Comparison of ENCODE assay signal across 8 cellular contexts in genomic region chr10:121975295-121976086, GRCh38. TPM values are rescaled to one million over a fixed set of nuclear protein-coding genes. Genes with fewer than 3 reads are reported as not detected.
DNase-seq lines count a peak whose midpoint lies in the region; ATAC-seq and TF ChIP-seq lines count a peak whose summit lies in the region.

No MANE protein-coding gene starts in this region.

- H2BK120ac ChIP-seq in H9 (ENCODE audit: low read depth, low read length, poor library complexity, severe bottlenecking): no peak overlapping the region

- H3K27ac ChIP-seq in C4-2B (peak overlapping the region; percentile 94), H9 (ENCODE audit: insufficient read length, low read depth, low read length) (no peak overlapping the region), spleen (peak overlapping the region; percentile 85 to 96 (median 92))

- no peak overlapping the region for H2BK12ac ChIP-seq in H9 (ENCODE audit: insufficient read length, low read depth, low read length)

- peaks cover 2% of the 10 kb centered on the region; the same call in 1 of the 2 replicates for H3K79me2 ChIP-seq in H9 (ENCODE audit: insufficient read depth, low read length)

- peaks cover 6% of the 10 kb centered on the region for H3K23me2 ChIP-seq in H9 (ENCODE audit: insufficient read length, low read depth, low read length, poor library complexity, severe bottlenecking)

- no peak overlapping the region for H2BK5ac ChIP-seq in H9 (ENCODE audit: insufficient read length, low read length)

- H4K91ac ChIP-seq in H9 (ENCODE audit: insufficient read length, low read depth, low read length): no peak overlapping the region

- H3K9me3 ChIP-seq in H9 (ENCODE audit: control insufficient read depth, low read depth, low read length) (peaks cover 18% of the 10 kb centered on the region), spleen (no peaks in the 10 kb centered on the region)

- H4K8ac ChIP-seq in H9 (replicated peaks; ENCODE audit: insufficient read length, low read depth, low read length): no peak overlapping the region

- H3K4me1 ChIP-seq in H9 (ENCODE audit: insufficient read depth, low read length) (no peaks in the 10 kb centered on the region; the same call in 1 of the 2 replicates), spleen (peaks cover 14 to 40% (median 31%) of the 10 kb centered on the region in 6 donors)

- peak overlapping the region; percentile 13 for H3K4me2 ChIP-seq in H9 (ENCODE audit: insufficient read depth, insufficient read length, low read length)

- no peak overlapping the region for H3K4ac ChIP-seq in H9 (ENCODE audit: low read depth, low read length)

- no peak overlapping the region for H3K23ac ChIP-seq in H9 (ENCODE audit: insufficient read length, low read depth, low read length)

- H3K27ac Mint-ChIP-seq in H9: peak overlapping the region in 1 of 3 experiments; percentile 64; a peak in 1 of 7 replicates

- no peak overlapping the region for H2BK15ac ChIP-seq in H9 (ENCODE audit: low read depth, low read length)

- WGBS in H9 (ENCODE audit: extremely low coverage, insufficient read length, low lambda C conversion rate): no CpG with 5 or more reads among the region's 21 CpGs
- WGBS in spleen, 5 donors: 33 to 61% (median 40%) methylated on average over 12 to 21 of the region's 21 CpGs

- H3K14ac ChIP-seq in H9 (ENCODE audit: insufficient read depth, low read length): no peak overlapping the region

- TF ChIP-seq POLR2A in spleen (IDR thresholded peaks at IDR 0.05): no peak

- peaks cover 20 to 29% of the 10 kb centered on the region in 2 experiments for H3K9me3 Mint-ChIP-seq in H9

- no peak overlapping the region for H2BK20ac ChIP-seq in H9 (ENCODE audit: low read depth, low read length, poor library complexity, severe bottlenecking)

- peaks cover 24 to 48% (median 46%) of the 10 kb centered on the region in 3 experiments for H3K36me3 Mint-ChIP-seq in H9 (ENCODE audit: insufficient read depth in 1 of 3, low read depth in 3 of 3)

- DNase-seq in H9 (peak; percentile 83), left ventricle myocardium superior (no peak), spleen (no peak)
- DNase-seq in stimulated activated CD8-positive, alpha-beta memory T cell treated with anti-CD3 and anti-CD28 coated beads, Interleukin-4, amount 100 ng/mL, for 48 hours: no peak
- no peak for DNase-seq in stimulated activated CD4-positive, alpha-beta T cell treated with anti-CD3 and anti-CD28 coated beads, Interleukin-4, amount 100 ng/mL, for 1 hour

- H3K79me1 ChIP-seq in H9 (ENCODE audit: insufficient read depth, low read depth, low read length, poor library complexity, severe bottlenecking): no peaks in the 10 kb centered on the region

- peak overlapping the region; percentile 80 to 81 for H3K4me3 Mint-ChIP-seq in H9

- ATAC-seq in left ventricle myocardium superior: peak; percentile 28
- ATAC-seq in GM18873 (IDR thresholded peaks at IDR 0.05; ENCODE audit: low FRiP score, unreplicated experiment): no peak

- peaks cover 0 to 23% (median 9%) of the 10 kb centered on the region in 6 donors for H3K36me3 ChIP-seq in spleen

- H2AK5ac ChIP-seq in H9 (ENCODE audit: insufficient read length, low read length): no peak overlapping the region

- H3K56ac ChIP-seq in H9 (ENCODE audit: insufficient read length, low read depth, low read length): no peak overlapping the region

- peak overlapping the region; percentile 39 for H3K18ac ChIP-seq in H9 (ENCODE audit: insufficient read length, low read depth, low read length)

- no peak overlapping the region for H2AFZ ChIP-seq in H9 (ENCODE audit: low read length)

- H3K27me3 ChIP-seq in H9 (ENCODE audit: insufficient read depth, low read length): no peaks in the 10 kb centered on the region
- no peaks in the 10 kb centered on the region for H3K27me3 ChIP-seq in spleen (replicated peaks in 1 of 7)

- no peak overlapping the region for H4K5ac ChIP-seq in H9 (ENCODE audit: insufficient read length, low read depth, low read length)

- H3K4me3 ChIP-seq in WI38 (ENCODE audit: low read depth, low read length) (peak overlapping the region; percentile 85), spleen (peak overlapping the region; percentile 81 to 96 (median 92))

- H4K20me1 ChIP-seq in H9 (ENCODE audit: control insufficient read depth, insufficient read depth, insufficient read length): no peaks in the 10 kb centered on the region

- TF ChIP-seq CTCF in C4-2B (conservative IDR thresholded peaks at IDR 0.05) (peak; percentile 70), H9 (conservative IDR thresholded peaks at IDR 0.05) (no peak), WI38 (IDR thresholded peaks at IDR 0.05; ENCODE audit: low read depth, low read length) (peak; percentile 63; the same call in 1 of the 2 replicates), spleen (IDR thresholded peaks at IDR 0.05 in 8 of 11, conservative IDR thresholded peaks at IDR 0.05 in 3 of 11) (peak in 6 of 11 experiments; percentile 70 to 80 (median 78))

- H3K9ac ChIP-seq in H9 (ENCODE audit: extremely low read depth, insufficient read length, low read length): no peak overlapping the region

- H3K4me1 Mint-ChIP-seq in H9: peaks cover 11 to 15% of the 10 kb centered on the region in 2 experiments

- H3T11ph ChIP-seq in H9 (ENCODE audit: low read length): no peak overlapping the region

- intact Hi-C loops in left ventricle myocardium superior (cut with micrococcal nuclease) (no loop called here), spleen (cut with DNase I; ENCODE audit: low total_unique reads) (no loop called here)

- H3K27me3 Mint-ChIP-seq in H9 (ENCODE audit: low read depth): peaks cover 5% of the 10 kb centered on the region

RNA-seq across cellular contexts. Expression of gene NSMCE4A, which starts 0.5 kb away (rescaled TPM):
- total RNA-seq in H9 (2021) (59.0 and 60.5 TPM in 2 replicates), left ventricle myocardium superior (30.3 TPM), spleen (100 to 1,000 TPM in 1 of 7 donors, 10 to 100 TPM in 6; 49.5 to 107 (median 63.2) TPM)
- 100 to 1,000 TPM in 1 of 3 donors, 10 to 100 TPM in 2; 72.4 to 121 (median 95.1) TPM for polyA plus RNA-seq in spleen

RNA-seq across cellular contexts. Expression of gene TACC2, which starts 13.5 kb away (rescaled TPM):
- total RNA-seq in H9 (2021): 54.8 and 58.1 TPM in 2 replicates
- total RNA-seq in left ventricle myocardium superior: 377 TPM
- total RNA-seq in spleen: 10 to 100 TPM in 1 of 7 donors, 1 to 10 TPM in 6; 2.9 to 13.9 (median 5.0) TPM
- polyA plus RNA-seq in spleen: 1 to 10 TPM; 2.4 to 4.5 (median 3.4) TPM

RNA-seq across cellular contexts. Expression of gene ATE1, which starts 47.7 kb away (rescaled TPM):
- total RNA-seq in H9 (2021) (25.3 and 29.0 TPM in 2 replicates), left ventricle myocardium superior (36.9 TPM), spleen (10 to 100 TPM; 28.6 to 38.9 (median 31.8) TPM)
- polyA plus RNA-seq in spleen: 1 to 10 TPM; 5.4 to 8.7 (median 5.6) TPM
